ENCODE assay signal across 22 cellular contexts in genomic region chr11:74669311-74670160, GRCh38.
"Had no signal": no experiment of that assay in that cellular context is flagged by ENCODE, and none has a peak within 500 bp of the region (broad histone marks: within the 10 kb centered on the region; RNA-seq: fewer than 3 reads in every experiment).

No MANE protein-coding gene starts in this region.

- H3K36me3 Mint-ChIP-seq: activated CD8-positive, alpha-beta memory T cell treated with anti-CD3 and anti-CD28 coated beads, Interleukin-2, amount 10 ng/mL, durations not matched to agents 7 days and 5 days; activated naive CD4-positive, alpha-beta T cell treated with anti-CD3 and anti-CD28 coated beads, Interleukin-2, amount 50 U/mL, for 72 hours; naive thymus-derived CD8-positive, alpha-beta T cell had no signal

- DNase-seq: activated CD4-positive, alpha-beta memory T cell treated with anti-CD3 and anti-CD28 coated beads, Interleukin-2, amount 10 ng/mL, durations not matched to agents 7 days and 5 days; activated CD4-positive, alpha-beta T cell treated with anti-CD3 and anti-CD28 coated beads, Interleukin-2, amount 10 ng/mL, durations not matched to agents 7 days and 5 days; activated CD4-positive, CD25-positive, alpha-beta regulatory T cell treated with anti-CD3 and anti-CD28 coated beads, Interleukin-2, amount 50 U/mL, for 72 hours; activated CD8-positive, alpha-beta memory T cell treated with anti-CD3 and anti-CD28 coated beads, Interleukin-2, amount 10 ng/mL, durations not matched to agents 7 days and 5 days; activated naive CD4-positive, alpha-beta T cell; activated T-cell treated with anti-CD3 and anti-CD28 coated beads for 4 hours; activated T-cell treated with anti-CD3 and anti-CD28 coated beads, Interleukin-2, amount 50 U/mL, for 72 hours; effector CD8-positive, alpha-beta T cell; hypothalamus; immature natural killer cell; kidney; lower lobe of right lung; mesenchymal stem cell; naive thymus-derived CD8-positive, alpha-beta T cell; sigmoid colon; small intestine; stimulated activated CD4-positive, alpha-beta T cell treated with anti-CD3 and anti-CD28 coated beads, Interleukin-1b, Interleukin-23, amount 100 ng/mL, for 48 hours; stimulated activated naive CD4-positive, alpha-beta T cell treated with Interleukin-2 at 50 U/mL for 16 hours; T-helper 2 cell had no signal

- H3K36me3 ChIP-seq: lower lobe of right lung, sigmoid colon, tibial nerve had no signal

- ATAC-seq: activated CD8-positive, alpha-beta memory T cell treated with anti-CD3 and anti-CD28 coated beads, Interleukin-2, amount 10 ng/mL, durations not matched to agents 7 days and 5 days; activated naive CD4-positive, alpha-beta T cell treated with anti-CD3 and anti-CD28 coated beads, Interleukin-2, amount 50 U/mL, for 72 hours; activated T-cell treated with anti-CD3 and anti-CD28 coated beads, Interleukin-2, amount 50 U/mL, for 72 hours; lower lobe of right lung; naive thymus-derived CD8-positive, alpha-beta T cell had no signal

- H3K27ac Mint-ChIP-seq: activated CD4-positive, alpha-beta memory T cell treated with anti-CD3 and anti-CD28 coated beads, Interleukin-2, amount 10 ng/mL, durations not matched to agents 7 days and 5 days; activated CD4-positive, alpha-beta T cell treated with anti-CD3 and anti-CD28 coated beads, Interleukin-2, amount 10 ng/mL, durations not matched to agents 7 days and 5 days; activated CD8-positive, alpha-beta memory T cell treated with anti-CD3 and anti-CD28 coated beads, Interleukin-2, amount 10 ng/mL, durations not matched to agents 7 days and 5 days; activated naive CD4-positive, alpha-beta T cell treated with anti-CD3 and anti-CD28 coated beads, Interleukin-2, amount 50 U/mL, for 72 hours; activated T-cell treated with anti-CD3 and anti-CD28 coated beads, Interleukin-2, amount 50 U/mL, for 72 hours; immature natural killer cell had no signal

- H3K4me1 Mint-ChIP-seq: activated CD4-positive, alpha-beta memory T cell treated with anti-CD3 and anti-CD28 coated beads, Interleukin-2, amount 10 ng/mL, durations not matched to agents 7 days and 5 days; activated CD4-positive, alpha-beta T cell treated with anti-CD3 and anti-CD28 coated beads, Interleukin-2, amount 10 ng/mL, durations not matched to agents 7 days and 5 days; activated CD8-positive, alpha-beta memory T cell treated with anti-CD3 and anti-CD28 coated beads, Interleukin-2, amount 10 ng/mL, durations not matched to agents 7 days and 5 days; immature natural killer cell; naive thymus-derived CD8-positive, alpha-beta T cell; neural crest cell had no signal

- H3K27ac ChIP-seq: lower lobe of right lung, tibial nerve had no signal

- H3K4me1 ChIP-seq: lower lobe of right lung had no signal

- H3K4me3 ChIP-seq: lower lobe of right lung, sigmoid colon, tibial nerve had no signal

- H3K27me3 ChIP-seq: sigmoid colon, tibial nerve had no signal

- H3K9me3 ChIP-seq: lower lobe of right lung, sigmoid colon, tibial nerve had no signal

- H3K9me3 Mint-ChIP-seq: activated CD4-positive, alpha-beta memory T cell treated with anti-CD3 and anti-CD28 coated beads, Interleukin-2, amount 10 ng/mL, durations not matched to agents 7 days and 5 days; activated naive CD4-positive, alpha-beta T cell treated with anti-CD3 and anti-CD28 coated beads, Interleukin-2, amount 50 U/mL, for 72 hours; activated T-cell treated with anti-CD3 and anti-CD28 coated beads, Interleukin-2, amount 50 U/mL, for 72 hours; immature natural killer cell; neural crest cell had no signal

- H3K4me3 Mint-ChIP-seq: activated CD4-positive, alpha-beta memory T cell treated with anti-CD3 and anti-CD28 coated beads, Interleukin-2, amount 10 ng/mL, durations not matched to agents 7 days and 5 days; activated CD4-positive, alpha-beta T cell treated with anti-CD3 and anti-CD28 coated beads, Interleukin-2, amount 10 ng/mL, durations not matched to agents 7 days and 5 days; activated CD8-positive, alpha-beta memory T cell treated with anti-CD3 and anti-CD28 coated beads, Interleukin-2, amount 10 ng/mL, durations not matched to agents 7 days and 5 days; activated T-cell treated with anti-CD3 and anti-CD28 coated beads, Interleukin-2, amount 50 U/mL, for 72 hours; immature natural killer cell; naive thymus-derived CD8-positive, alpha-beta T cell; neural crest cell had no signal

- H3K27me3 Mint-ChIP-seq: activated CD4-positive, alpha-beta memory T cell treated with anti-CD3 and anti-CD28 coated beads, Interleukin-2, amount 10 ng/mL, durations not matched to agents 7 days and 5 days; activated CD4-positive, alpha-beta T cell treated with anti-CD3 and anti-CD28 coated beads, Interleukin-2, amount 10 ng/mL, durations not matched to agents 7 days and 5 days; activated CD8-positive, alpha-beta memory T cell treated with anti-CD3 and anti-CD28 coated beads, Interleukin-2, amount 10 ng/mL, durations not matched to agents 7 days and 5 days; naive thymus-derived CD8-positive, alpha-beta T cell had no signal
